In the genomic region with DNA sequence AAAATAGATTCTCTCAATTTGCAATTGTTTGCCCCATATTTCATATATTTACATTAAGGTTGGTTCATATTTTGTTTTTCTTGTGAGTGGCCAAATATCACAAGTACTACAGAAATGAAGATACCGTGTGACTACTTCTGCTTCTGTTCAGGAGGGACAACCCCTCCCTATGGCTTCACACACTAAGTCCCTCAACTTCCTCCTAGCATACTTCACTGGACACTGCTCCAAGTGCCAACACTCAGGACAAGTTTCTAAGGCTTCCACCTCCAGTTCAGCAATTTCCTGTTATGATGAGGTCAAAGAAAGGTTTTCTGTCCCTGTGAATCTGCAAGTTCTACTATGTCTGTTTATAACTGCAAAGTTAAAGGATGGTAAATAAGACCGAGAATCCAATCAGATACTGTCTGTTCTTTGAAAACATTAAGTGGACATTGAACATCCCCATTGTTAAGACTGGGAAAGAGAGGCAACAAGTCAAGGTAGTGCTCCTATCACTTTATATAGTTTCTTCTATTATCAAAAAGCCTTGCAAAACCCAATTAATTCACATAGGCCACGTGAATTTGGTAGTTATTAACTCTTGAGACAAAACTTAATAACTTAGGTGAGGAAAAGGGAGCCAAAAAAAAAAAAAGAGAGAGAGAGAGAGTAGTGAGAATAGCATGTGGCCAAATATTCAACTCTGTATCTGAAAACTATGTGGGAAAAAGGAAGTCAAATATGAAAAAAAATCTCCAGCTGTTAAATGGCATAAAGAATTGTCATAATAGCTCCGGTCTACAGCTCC, we compare ENCODE assay signal across 8 cellular contexts.
A peak's percentile ranks its signal among the peaks of the same experiment; 100 is the strongest.
DNase-seq lines count a peak whose midpoint lies in the region; ATAC-seq and TF ChIP-seq lines count a peak whose summit lies in the region.

No MANE protein-coding gene starts in this region.

- H2AFZ ChIP-seq in GM23338 (0 out of 2 replicates have a peak overlapping the region, but pooled peaks have one; percentile 8), Loucy (ENCODE audit: low read length) (peak overlapping the region; percentile 22)

- peak overlapping the region; percentile 48 for H3K4me3 ChIP-seq in GM23338
- peak overlapping the region; percentile 70 for H3K4me3 ChIP-seq in Loucy (ENCODE audit: low read length, poor library complexity, severe bottlenecking)
- peak overlapping the region; percentile 27 for H3K4me3 ChIP-seq in epithelial cell of esophagus (ENCODE audit: low read length)

- H3K4me1 ChIP-seq in GM23338 (ENCODE audit: insufficient read depth) (peaks cover 9% of the 10 kb centered on the region), Loucy (ENCODE audit: insufficient read depth, low read length, poor library complexity, severe bottlenecking) (peaks cover 3% of the 10 kb centered on the region)

- no peak overlapping the region for H3K27ac ChIP-seq in GM23338 (ENCODE audit: low read depth)

- no peaks in the 10 kb centered on the region for H3K27me3 Mint-ChIP-seq in GM23338 (ENCODE audit: insufficient read depth, low read depth, poor library complexity)

- peaks cover 9% of the 10 kb centered on the region for H3K4me1 Mint-ChIP-seq in GM23338

- no peaks in the 10 kb centered on the region for H3K9me3 Mint-ChIP-seq in GM23338

- TF ChIP-seq CTCF in GM13977 (IDR thresholded peaks at IDR 0.05; ENCODE audit: extremely low read depth, insufficient read depth, missing control alignments) (no peak), GM23338 (conservative IDR thresholded peaks at IDR 0.05; ENCODE audit: low read depth in 2 of 2) (no peak), Loucy (conservative IDR thresholded peaks at IDR 0.05; ENCODE audit: low read length) (no peak), epithelial cell of esophagus (IDR thresholded peaks at IDR 0.05; ENCODE audit: insufficient read depth, low read depth, low read length, missing control alignments) (no peak)

- H3K79me2 ChIP-seq in GM23338 (replicated peaks; ENCODE audit: insufficient read depth) (no peaks in the 10 kb centered on the region), Loucy (ENCODE audit: insufficient read depth, low read length) (no peaks in the 10 kb centered on the region)

- H3K36me3 ChIP-seq in GM23338 (ENCODE audit: insufficient read depth) (no peaks in the 10 kb centered on the region), Loucy (ENCODE audit: insufficient read depth, low read length) (no peaks in the 10 kb centered on the region)

- ATAC-seq in GM23338: no peak; the same call in 2 of the 3 replicates

- H3F3A ChIP-seq in GM23338 (replicated peaks; ENCODE audit: low read depth) (no peaks in the 10 kb centered on the region), Loucy (ENCODE audit: low read depth) (no peaks in the 10 kb centered on the region)

- no peaks in the 10 kb centered on the region for H4K20me1 ChIP-seq in GM23338 (replicated peaks; ENCODE audit: insufficient read depth)
- H4K20me1 ChIP-seq in Loucy (ENCODE audit: insufficient read depth, low read length, poor library complexity, severe bottlenecking): no peaks in the 10 kb centered on the region

- DNase-seq in GM13977 (ENCODE audit: low spot score): peak; percentile 44
- no peak for DNase-seq in GM23338 (ENCODE audit: low spot score)
- DNase-seq in epithelial cell of esophagus (ENCODE audit: low read depth): no peak
- DNase-seq in renal cortical epithelial cell (ENCODE audit: low read depth): peak; percentile 38
- no peak for DNase-seq in ACHN
- no peak for DNase-seq in effector CD8-positive, alpha-beta T cell (lab: John Stamatoyannopoulos, UW)
- no peak for DNase-seq in DMS153 (lab: John Stamatoyannopoulos, UW)

- in situ Hi-C loops in GM13977 (cut with MboI; ENCODE audit: low pct_unique_long_range_greater_than_20kb, low sequenced_read_pairs, unreplicated experiment) (no loop called here), ACHN (cut with HindIII; ENCODE audit: low pct_ligation_motif_present, low pct_unique_long_range_greater_than_20kb, low sequenced_read_pairs) (no loop called here)

- peak overlapping the region; percentile 75 for H3K4me3 Mint-ChIP-seq in GM23338

- H3K27me3 ChIP-seq in GM23338 (ENCODE audit: insufficient read depth) (no peaks in the 10 kb centered on the region), Loucy (ENCODE audit: insufficient read depth, low read length, poor library complexity, severe bottlenecking) (no peaks in the 10 kb centered on the region)

- peak overlapping the region; percentile 41 for H3K9ac ChIP-seq in Loucy (ENCODE audit: low read depth, low read length, poor library complexity, severe bottlenecking)

- H3K27ac Mint-ChIP-seq in GM23338: peak overlapping the region; percentile 81; the same call in 1 of the 2 replicates

- H3K9me3 ChIP-seq in Loucy (ENCODE audit: insufficient read depth, low read depth, low read length): no peaks in the 10 kb centered on the region

- no peaks in the 10 kb centered on the region for H3K9me2 ChIP-seq in GM23338 (ENCODE audit: insufficient read depth)
- no peaks in the 10 kb centered on the region for H3K9me2 ChIP-seq in Loucy (replicated peaks; ENCODE audit: low read depth, low read length)

- no peaks in the 10 kb centered on the region for H3K36me3 Mint-ChIP-seq in GM23338 (ENCODE audit: low read depth)

- H3K4me2 ChIP-seq in GM23338: peak overlapping the region; percentile 80
- H3K4me2 ChIP-seq in Loucy (ENCODE audit: low read depth, low read length, poor library complexity, severe bottlenecking): peak overlapping the region; percentile 66

TF ChIP-seq in GM23338, 12 proteins besides CTCF, POLR2A, EP300 and RAD21 (continues in another document):
- TF ChIP-seq ZNF331 (CRISPR knock-in tag; IDR thresholded peaks at IDR 0.05; ENCODE audit: low read depth) (no peak), POLR2AphosphoS5 (IDR thresholded peaks at IDR 0.05; ENCODE audit: low read depth) (no peak), EZH2phosphoT487 (IDR thresholded peaks at IDR 0.05; ENCODE audit: unreplicated experiment) (no peak), JUNB (IDR thresholded peaks at IDR 0.05; ENCODE audit: unreplicated experiment) (no peak), NANOG (IDR thresholded peaks at IDR 0.05; ENCODE audit: borderline replicate concordance) (no peak), CREB1 (CRISPR knock-in tag; IDR thresholded peaks at IDR 0.05; ENCODE audit: low read depth) (no peak), EZH2 (IDR thresholded peaks at IDR 0.05; ENCODE audit: low read depth, unreplicated experiment) (no peak), STAT1 (IDR thresholded peaks at IDR 0.05; ENCODE audit: unreplicated experiment) (no peak)
- TF ChIP-seq, protein P1, sequence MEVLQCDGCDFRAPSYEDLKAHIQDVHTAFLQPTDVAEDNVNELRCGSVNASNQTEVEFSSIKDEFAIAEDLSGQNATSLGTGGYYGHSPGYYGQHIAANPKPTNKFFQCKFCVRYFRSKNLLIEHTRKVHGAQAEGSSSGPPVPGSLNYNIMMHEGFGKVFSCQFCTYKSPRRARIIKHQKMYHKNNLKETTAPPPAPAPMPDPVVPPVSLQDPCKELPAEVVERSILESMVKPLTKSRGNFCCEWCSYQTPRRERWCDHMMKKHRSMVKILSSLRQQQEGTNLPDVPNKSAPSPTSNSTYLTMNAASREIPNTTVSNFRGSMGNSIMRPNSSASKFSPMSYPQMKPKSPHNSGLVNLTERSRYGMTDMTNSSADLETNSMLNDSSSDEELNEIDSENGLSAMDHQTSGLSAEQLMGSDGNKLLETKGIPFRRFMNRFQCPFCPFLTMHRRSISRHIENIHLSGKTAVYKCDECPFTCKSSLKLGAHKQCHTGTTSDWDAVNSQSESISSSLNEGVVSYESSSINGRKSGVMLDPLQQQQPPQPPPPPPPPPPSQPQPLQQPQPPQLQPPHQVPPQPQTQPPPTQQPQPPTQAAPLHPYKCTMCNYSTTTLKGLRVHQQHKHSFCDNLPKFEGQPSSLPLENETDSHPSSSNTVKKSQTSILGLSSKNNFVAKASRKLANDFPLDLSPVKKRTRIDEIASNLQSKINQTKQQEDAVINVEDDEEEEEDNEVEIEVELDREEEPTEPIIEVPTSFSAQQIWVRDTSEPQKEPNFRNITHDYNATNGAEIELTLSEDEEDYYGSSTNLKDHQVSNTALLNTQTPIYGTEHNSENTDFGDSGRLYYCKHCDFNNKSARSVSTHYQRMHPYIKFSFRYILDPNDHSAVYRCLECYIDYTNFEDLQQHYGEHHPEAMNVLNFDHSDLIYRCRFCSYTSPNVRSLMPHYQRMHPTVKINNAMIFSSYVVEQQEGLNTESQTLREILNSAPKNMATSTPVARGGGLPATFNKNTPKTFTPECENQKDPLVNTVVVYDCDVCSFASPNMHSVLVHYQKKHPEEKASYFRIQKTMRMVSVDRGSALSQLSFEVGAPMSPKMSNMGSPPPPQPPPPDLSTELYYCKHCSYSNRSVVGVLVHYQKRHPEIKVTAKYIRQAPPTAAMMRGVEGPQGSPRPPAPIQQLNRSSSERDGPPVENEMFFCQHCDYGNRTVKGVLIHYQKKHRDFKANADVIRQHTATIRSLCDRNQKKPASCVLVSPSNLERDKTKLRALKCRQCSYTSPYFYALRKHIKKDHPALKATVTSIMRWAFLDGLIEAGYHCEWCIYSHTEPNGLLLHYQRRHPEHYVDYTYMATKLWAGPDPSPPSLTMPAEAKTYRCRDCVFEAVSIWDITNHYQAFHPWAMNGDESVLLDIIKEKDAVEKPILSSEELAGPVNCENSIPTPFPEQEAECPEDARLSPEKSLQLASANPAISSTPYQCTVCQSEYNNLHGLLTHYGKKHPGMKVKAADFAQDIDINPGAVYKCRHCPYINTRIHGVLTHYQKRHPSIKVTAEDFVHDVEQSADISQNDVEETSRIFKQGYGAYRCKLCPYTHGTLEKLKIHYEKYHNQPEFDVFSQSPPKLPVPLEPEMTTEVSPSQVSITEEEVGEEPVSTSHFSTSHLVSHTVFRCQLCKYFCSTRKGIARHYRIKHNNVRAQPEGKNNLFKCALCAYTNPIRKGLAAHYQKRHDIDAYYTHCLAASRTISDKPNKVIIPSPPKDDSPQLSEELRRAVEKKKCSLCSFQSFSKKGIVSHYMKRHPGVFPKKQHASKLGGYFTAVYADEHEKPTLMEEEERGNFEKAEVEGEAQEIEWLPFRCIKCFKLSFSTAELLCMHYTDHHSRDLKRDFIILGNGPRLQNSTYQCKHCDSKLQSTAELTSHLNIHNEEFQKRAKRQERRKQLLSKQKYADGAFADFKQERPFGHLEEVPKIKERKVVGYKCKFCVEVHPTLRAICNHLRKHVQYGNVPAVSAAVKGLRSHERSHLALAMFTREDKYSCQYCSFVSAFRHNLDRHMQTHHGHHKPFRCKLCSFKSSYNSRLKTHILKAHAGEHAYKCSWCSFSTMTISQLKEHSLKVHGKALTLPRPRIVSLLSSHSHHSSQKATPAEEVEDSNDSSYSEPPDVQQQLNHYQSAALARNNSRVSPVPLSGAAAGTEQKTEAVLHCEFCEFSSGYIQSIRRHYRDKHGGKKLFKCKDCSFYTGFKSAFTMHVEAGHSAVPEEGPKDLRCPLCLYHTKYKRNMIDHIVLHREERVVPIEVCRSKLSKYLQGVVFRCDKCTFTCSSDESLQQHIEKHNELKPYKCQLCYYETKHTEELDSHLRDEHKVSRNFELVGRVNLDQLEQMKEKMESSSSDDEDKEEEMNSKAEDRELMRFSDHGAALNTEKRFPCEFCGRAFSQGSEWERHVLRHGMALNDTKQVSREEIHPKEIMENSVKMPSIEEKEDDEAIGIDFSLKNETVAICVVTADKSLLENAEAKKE (CRISPR knock-in tag; IDR thresholded peaks at IDR 0.05): no peak

Comparison
In these comparisons a context has a peak if more than half of its experiments do, and no peak if none do; other contexts are left out.
1. DNase-seq: peak in GM13977 (single experiment) and renal cortical epithelial cell (single experiment); none in GM23338 (single experiment), epithelial cell of esophagus (single experiment), ACHN (single experiment), effector CD8-positive, alpha-beta T cell (single experiment) and DMS153 (single experiment).
2. Peak in every context shown above with its lines, with median percentiles within 50 percentile points of each other: H3K4me3 ChIP-seq.